7 cellular contexts compared by ENCODE assay signal in the genomic region with DNA sequence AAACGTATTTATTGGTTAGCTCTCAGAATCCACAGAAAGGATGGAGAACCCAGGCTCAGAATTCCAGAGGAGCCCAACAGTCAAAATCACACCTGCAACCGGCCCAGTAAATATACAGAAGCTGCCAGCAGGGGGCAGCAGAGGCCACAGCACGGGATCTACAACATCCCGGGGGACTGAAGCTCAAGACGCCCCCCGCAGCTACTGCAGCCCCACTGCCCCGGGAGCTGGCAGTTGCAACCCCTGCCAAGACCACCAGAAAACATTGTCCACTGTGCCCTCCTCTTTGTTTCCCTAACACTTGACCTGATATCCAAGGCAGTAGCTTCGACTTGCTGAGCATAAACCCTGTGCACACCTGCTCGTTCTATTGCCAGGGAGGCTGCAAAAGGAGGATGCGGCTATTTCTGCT. TPM values are rescaled to one million over a fixed set of nuclear protein-coding genes. Genes with fewer than 3 reads are reported as not detected.
DNase-seq lines count a peak whose midpoint lies in the region; ATAC-seq and TF ChIP-seq lines count a peak whose summit lies in the region.
"Not testable (repeated sequence)": the region's sequence is repeated elsewhere in the genome, so short reads cannot be mapped to it uniquely, and the experiment has no call there.

No MANE protein-coding gene starts in this region.

- not testable (repeated sequence) for H3K9me3 Mint-ChIP-seq in activated T-cell treated with anti-CD3 and anti-CD28 coated beads, Interleukin-2, amount 50 U/mL, for 4 hours; effector memory CD8-positive, alpha-beta T cell

- H3K27me3 Mint-ChIP-seq in activated T-cell treated with anti-CD3 and anti-CD28 coated beads, Interleukin-2, amount 50 U/mL, for 4 hours (ENCODE audit: low read depth), result peaks cover 13% of the 10 kb centered on the region
- H3K27me3 Mint-ChIP-seq in effector memory CD8-positive, alpha-beta T cell, result peaks cover 51 to 68% of the 10 kb centered on the region in 2 donors

- ATAC-seq in activated T-cell treated with anti-CD3 and anti-CD28 coated beads, Interleukin-2, amount 50 U/mL, for 4 hours, result peak; percentile 80 to 85
- peak; percentile 76 for ATAC-seq in effector memory CD8-positive, alpha-beta T cell (replicated peaks)

- not testable (repeated sequence) for H3K4me3 Mint-ChIP-seq in activated T-cell treated with anti-CD3 and anti-CD28 coated beads, Interleukin-2, amount 50 U/mL, for 4 hours; effector memory CD8-positive, alpha-beta T cell

- not testable (repeated sequence) for H3K4me3 ChIP-seq in GM12875 (ENCODE audit: low read depth, low read length)

- not testable (repeated sequence) for H3K4me1 Mint-ChIP-seq in activated T-cell treated with anti-CD3 and anti-CD28 coated beads, Interleukin-2, amount 50 U/mL, for 4 hours (ENCODE audit: low read depth); effector memory CD8-positive, alpha-beta T cell (ENCODE audit: low read depth in 2 of 2)

- not testable (repeated sequence) for H3K27ac Mint-ChIP-seq in effector memory CD8-positive, alpha-beta T cell

- H3K36me3 Mint-ChIP-seq in activated T-cell treated with anti-CD3 and anti-CD28 coated beads, Interleukin-2, amount 50 U/mL, for 4 hours (ENCODE audit: insufficient read depth); effector memory CD8-positive, alpha-beta T cell (ENCODE audit: insufficient read depth): not testable (repeated sequence)

- DNase-seq in NCI-H1105 treated with DMSO at 0.1 percent for 48 hours (lab: John Stamatoyannopoulos, UW) (peak; percentile 47), SKM-1 treated with dmso at 0.1 percent for 144 hours (lab: John Stamatoyannopoulos, UW; ENCODE audit: unreplicated experiment) (peak; percentile 34), medulla oblongata (ENCODE audit: extremely low spot score) (peak; percentile 41)
- DNase-seq in activated T-cell treated with anti-CD3 and anti-CD28 coated beads, Interleukin-2, amount 50 U/mL, for 4 hours, result peak; percentile 67
- peak; percentile 62 to 67 (median 67) for DNase-seq in effector memory CD8-positive, alpha-beta T cell
- DNase-seq in stimulated activated CD4-positive, alpha-beta T cell treated with anti-CD3 and anti-CD28 coated beads, Interleukin-1b, Interleukin-23, amount 100 ng/mL, for 48 hours, result peak; percentile 50

- TF ChIP-seq CTCF in GM12875 (IDR thresholded peaks at IDR 0.05; ENCODE audit: borderline replicate concordance, insufficient read depth, low read depth, low read length), result peak; percentile 51

RNA-seq across cellular contexts. Expression of gene AZGP1, which starts 4.0 kb away (rescaled TPM):
- total RNA-seq in activated T-cell treated with anti-CD3 and anti-CD28 coated beads, Interleukin-2, amount 50 U/mL, for 4 hours, result under 1 TPM; 0.34 to 0.63 (median 0.46) TPM

RNA-seq across cellular contexts. Expression of gene ZKSCAN1, which starts 35.6 kb away (rescaled TPM):
- 10 to 100 TPM; 30.9 to 32.8 (median 32.3) TPM for total RNA-seq in activated T-cell treated with anti-CD3 and anti-CD28 coated beads, Interleukin-2, amount 50 U/mL, for 4 hours

RNA-seq across cellular contexts. Expression of gene GJC3, which starts 50.4 kb away (rescaled TPM):
- total RNA-seq in activated T-cell treated with anti-CD3 and anti-CD28 coated beads, Interleukin-2, amount 50 U/mL, for 4 hours, result under 1 TPM; 0.24 to 0.40 (median 0.29) TPM
